In the genomic region with DNA sequence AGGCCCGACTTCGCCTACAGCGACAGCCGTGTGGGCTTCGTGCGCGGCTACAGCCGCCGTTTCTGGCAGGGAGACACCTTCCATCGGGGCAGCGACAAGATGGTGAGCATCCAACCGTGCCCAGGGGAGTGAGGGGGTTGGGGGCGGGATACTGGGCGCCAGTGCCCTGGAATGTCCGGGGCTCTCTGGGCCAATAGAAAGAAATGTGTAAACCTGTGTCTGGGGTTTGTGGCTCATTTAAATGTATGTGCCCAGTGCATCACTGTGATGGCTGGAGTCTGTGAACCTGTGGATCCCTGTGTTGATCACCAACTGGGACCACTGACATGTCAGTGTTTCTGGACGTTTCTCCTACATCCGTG, we compare ENCODE assay signal across 8 cellular contexts. TPM values are rescaled to one million over a fixed set of nuclear protein-coding genes. Genes with fewer than 3 reads are reported as not detected.
A peak's percentile ranks its signal among the peaks of the same experiment; 100 is the strongest.
DNase-seq lines count a peak whose midpoint lies in the region; ATAC-seq and TF ChIP-seq lines count a peak whose summit lies in the region.

No MANE protein-coding gene starts in this region.

- TF ChIP-seq CTCF in suprapubic skin (IDR thresholded peaks at IDR 0.05): no peak

- no peak for TF ChIP-seq EP300 in suprapubic skin (IDR thresholded peaks at IDR 0.05)

- H3K4me3 ChIP-seq in iPS-18a (ENCODE audit: low read length) (peak overlapping the region; percentile 76), suprapubic skin (peak overlapping the region; percentile 65)

- H3K27me3 ChIP-seq in iPS-18a (ENCODE audit: control insufficient read depth, insufficient read depth, low read length): no peaks in the 10 kb centered on the region
- H3K27me3 ChIP-seq in suprapubic skin: no peaks in the 10 kb centered on the region

- intact Hi-C loops in activated CD4-positive, alpha-beta memory T cell treated with anti-CD3 and anti-CD28 coated beads for 36 hours (cut with micrococcal nuclease): loop anchor here (2.0 to 5.0 kb wide), 6 partner anchors 23 to 379 kb away; partner anchors contain the start of genes CHP1, EXD1, INO80 and NUSAP1

- H3K27ac ChIP-seq in iPS-18a (ENCODE audit: low read length): peak overlapping the region; percentile 45
- no peak overlapping the region for H3K27ac ChIP-seq in suprapubic skin

- H3K9me3 ChIP-seq in iPS-18a (ENCODE audit: control insufficient read depth, low read depth, low read length) (no peaks in the 10 kb centered on the region), suprapubic skin (no peaks in the 10 kb centered on the region)

- CTCF ChIA-PET in activated CD4-positive, alpha-beta memory T cell treated with anti-CD3 and anti-CD28 coated beads for 36 hours (lab: Charles Lee): interaction anchor here (0.6 to 6.5 kb wide), 11 partner anchors 10 to 277 kb away, joined by 3 to 69 read pairs (median 3); partner anchors contain the start of genes CHP1, EXD1 and VPS18

- peak overlapping the region; percentile 93 for H3K9ac ChIP-seq in iPS-18a (ENCODE audit: low read length)

- POLR2A ChIA-PET in activated CD4-positive, alpha-beta memory T cell treated with anti-CD3 and anti-CD28 coated beads for 36 hours (lab: Charles Lee): interaction anchor here (0.6 to 2.7 kb wide), 8 partner anchors 12 to 379 kb away, joined by 4 to 45 read pairs (median 6); partner anchors contain the start of genes CHP1, EXD1, INO80 and VPS18

- no peak for DNase-seq in T-helper 2 cell treated with Interferon-gamma antibody and Interleukin-4, amounts not matched to agents 5 μg/mL and 100 μg/mL, for 36 hours (ENCODE audit: low spot score)
- DNase-seq in T-helper 2 cell (no peak), suprapubic skin (ENCODE audit: low spot score in 2 of 2) (no peak), GF-D8 (lab: John Stamatoyannopoulos, UW) (no peak)
- no peak for DNase-seq in activated CD4-positive, alpha-beta memory T cell treated with anti-CD3 and anti-CD28 coated beads for 36 hours

- H3K4me1 ChIP-seq in iPS-18a (ENCODE audit: control insufficient read depth, low read depth, low read length) (peaks cover 19% of the 10 kb centered on the region), suprapubic skin (peaks cover 24% of the 10 kb centered on the region)

- 0% methylated on average over 7 of the region's 17 CpGs for WGBS in suprapubic skin

- peak overlapping the region; percentile 81 for H3K27ac Mint-ChIP-seq in T-helper 2 cell treated with Interferon-gamma antibody and Interleukin-4, amounts not matched to agents 5 μg/mL and 100 μg/mL, for 36 hours
- H3K27ac Mint-ChIP-seq in activated CD4-positive, alpha-beta memory T cell treated with anti-CD3 and anti-CD28 coated beads for 36 hours: peak overlapping the region; percentile 89

- H3K9me3 Mint-ChIP-seq in T-helper 2 cell treated with Interferon-gamma antibody and Interleukin-4, amounts not matched to agents 5 μg/mL and 100 μg/mL, for 36 hours: no peaks in the 10 kb centered on the region
- H3K9me3 Mint-ChIP-seq in activated CD4-positive, alpha-beta memory T cell treated with anti-CD3 and anti-CD28 coated beads for 36 hours: no peaks in the 10 kb centered on the region

- H3K36me3 ChIP-seq in iPS-18a (ENCODE audit: control insufficient read depth, low read depth, low read length) (peaks cover 10% of the 10 kb centered on the region), suprapubic skin (no peaks in the 10 kb centered on the region)

- ATAC-seq in GM18520 (IDR thresholded peaks at IDR 0.05; ENCODE audit: unreplicated experiment) (no peak), GM19467 (IDR thresholded peaks at IDR 0.05; ENCODE audit: unreplicated experiment) (no peak)

- no peaks in the 10 kb centered on the region for H3K27me3 Mint-ChIP-seq in T-helper 2 cell treated with Interferon-gamma antibody and Interleukin-4, amounts not matched to agents 5 μg/mL and 100 μg/mL, for 36 hours (ENCODE audit: low read depth)
- H3K27me3 Mint-ChIP-seq in activated CD4-positive, alpha-beta memory T cell treated with anti-CD3 and anti-CD28 coated beads for 36 hours: no peaks in the 10 kb centered on the region

- H3K4me1 Mint-ChIP-seq in T-helper 2 cell treated with Interferon-gamma antibody and Interleukin-4, amounts not matched to agents 5 μg/mL and 100 μg/mL, for 36 hours (ENCODE audit: low read depth): peaks cover 33% of the 10 kb centered on the region
- H3K4me1 Mint-ChIP-seq in activated CD4-positive, alpha-beta memory T cell treated with anti-CD3 and anti-CD28 coated beads for 36 hours (ENCODE audit: low read depth): peaks cover 38% of the 10 kb centered on the region

- peaks cover 4% of the 10 kb centered on the region for H3K36me3 Mint-ChIP-seq in T-helper 2 cell treated with Interferon-gamma antibody and Interleukin-4, amounts not matched to agents 5 μg/mL and 100 μg/mL, for 36 hours (ENCODE audit: low read depth)
- H3K36me3 Mint-ChIP-seq in activated CD4-positive, alpha-beta memory T cell treated with anti-CD3 and anti-CD28 coated beads for 36 hours: peaks cover 29% of the 10 kb centered on the region

- H3K4me3 Mint-ChIP-seq in T-helper 2 cell treated with Interferon-gamma antibody and Interleukin-4, amounts not matched to agents 5 μg/mL and 100 μg/mL, for 36 hours: peak overlapping the region; percentile 88
- peak overlapping the region; percentile 95 for H3K4me3 Mint-ChIP-seq in activated CD4-positive, alpha-beta memory T cell treated with anti-CD3 and anti-CD28 coated beads for 36 hours

- TF ChIP-seq POLR2A in suprapubic skin (IDR thresholded peaks at IDR 0.05): no peak

RNA-seq across cellular contexts. Expression of gene CHAC1, which starts 0.4 kb away (rescaled TPM):
- 10 to 100 TPM; 21.6 to 22.3 TPM for total RNA-seq in activated CD4-positive, alpha-beta memory T cell treated with anti-CD3 and anti-CD28 coated beads for 36 hours
- 1 to 10 TPM in 3 of 4 donors, not detected in 1; 2.6 to 10.0 (median 3.3) TPM for total RNA-seq in suprapubic skin

RNA-seq across cellular contexts. Expression of gene DLL4, which starts 24.6 kb away (rescaled TPM):
- not detected for total RNA-seq in activated CD4-positive, alpha-beta memory T cell treated with anti-CD3 and anti-CD28 coated beads for 36 hours
- total RNA-seq in suprapubic skin: 1 to 10 TPM in 3 of 4 donors, under 1 TPM in 1; 0.47 to 5.3 (median 2.6) TPM

RNA-seq across cellular contexts. Expression of gene VPS18, which starts 59.4 kb away (rescaled TPM):
- 1 to 10 TPM; 7.8 to 8.8 TPM for total RNA-seq in activated CD4-positive, alpha-beta memory T cell treated with anti-CD3 and anti-CD28 coated beads for 36 hours
- total RNA-seq in suprapubic skin: 10 to 100 TPM; 15.0 to 24.9 (median 19.7) TPM
